In genomic region chr6:35663447-35664235, GRCh38 we compare ENCODE assay signal across 9 cellular contexts. TPM values are rescaled to one million over a fixed set of nuclear protein-coding genes. Genes with fewer than 3 reads are reported as not detected.
DNase-seq lines count a peak whose midpoint lies in the region; ATAC-seq and TF ChIP-seq lines count a peak whose summit lies in the region.
"Had no signal": no experiment of that assay in that cellular context is flagged by ENCODE, and none has a peak within 500 bp of the region (broad histone marks: within the 10 kb centered on the region; RNA-seq: fewer than 3 reads in every experiment).

No MANE protein-coding gene starts in this region.

- H3K9me3 ChIP-seq in right cardiac atrium (ENCODE audit: control insufficient read depth, low read length) (no peaks in the 10 kb centered on the region), thoracic aorta (no peaks in the 10 kb centered on the region), H9 (ENCODE audit: control insufficient read depth, low read depth, low read length) (no peaks in the 10 kb centered on the region)

- no peak overlapping the region for H2AK5ac ChIP-seq in H9 (ENCODE audit: insufficient read length, low read length)

- no peak overlapping the region for H3T11ph ChIP-seq in H9 (ENCODE audit: low read length)

- H2AFZ ChIP-seq in H9 (ENCODE audit: low read length) = no peak overlapping the region

- TF ChIP-seq CTCF in thoracic aorta (IDR thresholded peaks at IDR 0.05) = no peak
- TF ChIP-seq CTCF in glutamatergic neuron (IDR thresholded peaks at IDR 0.05; ENCODE audit: partially characterized antibody, unreplicated experiment) = no peak
- TF ChIP-seq CTCF in H9 (conservative IDR thresholded peaks at IDR 0.05) = no peak

- POLR2A ChIA-PET in activated CD8-positive, alpha-beta T cell treated with anti-CD3 and anti-CD28 coated beads, Interleukin-2, amount 10 ng/mL, durations not matched to agents 7 days and 5 days (lab: Charles Lee) = interaction anchor here (0.9 to 1.6 kb wide), 4 partner anchors 14 to 468 kb away, joined by 3 to 5 read pairs (median 3); no protein-coding TSS in a partner anchor

- H3K18ac ChIP-seq in H9 (ENCODE audit: insufficient read length, low read depth, low read length) = no peak overlapping the region

- H3K36me3 ChIP-seq in thoracic aorta = no peaks in the 10 kb centered on the region

- H2BK5ac ChIP-seq in H9 (ENCODE audit: insufficient read length, low read length) = no peak overlapping the region

- H3K4me1 ChIP-seq in right cardiac atrium (ENCODE audit: control insufficient read depth, insufficient read depth, low read length) = peaks cover 14% of the 10 kb centered on the region
- H3K4me1 ChIP-seq in thoracic aorta (ENCODE audit: control insufficient read depth in 1 of 2, low read depth in 2 of 2) = peaks cover 52 to 54% of the 10 kb centered on the region in 2 donors
- no peaks in the 10 kb centered on the region for H3K4me1 ChIP-seq in H9 (ENCODE audit: insufficient read depth, low read length)

- H2BK12ac ChIP-seq in H9 (ENCODE audit: insufficient read length, low read depth, low read length) = no peak overlapping the region

- peak; percentile 73 to 74 for ATAC-seq in activated T-cell treated with anti-CD3 and anti-CD28 coated beads, Interleukin-2, amount 50 U/mL, for 4 hours
- ATAC-seq in activated CD8-positive, alpha-beta T cell treated with anti-CD3 and anti-CD28 coated beads, Interleukin-2, amount 10 ng/mL, durations not matched to agents 7 days and 5 days = peak; percentile 61
- ATAC-seq in right cardiac atrium = peak; percentile 14 to 75
- ATAC-seq in thoracic aorta (ENCODE audit: insufficient number of reproducible peaks, low FRiP score, low read depth) = peak; percentile 24
- ATAC-seq in GM18519 (IDR thresholded peaks at IDR 0.05; ENCODE audit: low FRiP score, unreplicated experiment) = no peak

- no peak overlapping the region for H3K56ac ChIP-seq in H9 (ENCODE audit: insufficient read length, low read depth, low read length)

- intact Hi-C loops in right cardiac atrium (cut with DNase I) = no loop called here

- no peaks in the 10 kb centered on the region for H3K27me3 Mint-ChIP-seq in activated T-cell treated with anti-CD3 and anti-CD28 coated beads, Interleukin-2, amount 50 U/mL, for 4 hours (ENCODE audit: low read depth)
- no peaks in the 10 kb centered on the region for H3K27me3 Mint-ChIP-seq in activated CD8-positive, alpha-beta T cell treated with anti-CD3 and anti-CD28 coated beads, Interleukin-2, amount 10 ng/mL, durations not matched to agents 7 days and 5 days (ENCODE audit: low read depth)
- H3K27me3 Mint-ChIP-seq in glutamatergic neuron (ENCODE audit: unreplicated experiment) (no peaks in the 10 kb centered on the region), H9 (ENCODE audit: low read depth) (no peaks in the 10 kb centered on the region)

- H4K8ac ChIP-seq in H9 (replicated peaks; ENCODE audit: insufficient read length, low read depth, low read length) = no peak overlapping the region

- no peak for DNase-seq in activated T-cell treated with anti-CD3 and anti-CD28 coated beads, Interleukin-2, amount 50 U/mL, for 4 hours
- DNase-seq in activated T-cell treated with anti-CD3 and anti-CD28 coated beads for 4 hours = no peak
- peak; percentile 37 for DNase-seq in activated CD8-positive, alpha-beta T cell treated with anti-CD3 and anti-CD28 coated beads, Interleukin-2, amount 10 ng/mL, durations not matched to agents 7 days and 5 days
- no peak for DNase-seq in right cardiac atrium
- DNase-seq in thoracic aorta (ENCODE audit: low spot score) = no peak
- DNase-seq in glutamatergic neuron = no peak
- no peak for DNase-seq in H9
- DNase-seq: cortex of kidney had no signal

- H3K4ac ChIP-seq in H9 (ENCODE audit: low read depth, low read length) = no peak overlapping the region

- CTCF ChIA-PET in activated CD8-positive, alpha-beta T cell treated with anti-CD3 and anti-CD28 coated beads, Interleukin-2, amount 10 ng/mL, durations not matched to agents 7 days and 5 days (lab: Charles Lee) = interaction anchor here (1.1 to 3.4 kb wide), 14 partner anchors 10 to 81 kb away, joined by 3 to 31 read pairs (median 4); partner anchors contain the start of gene ARMC12

- no peak overlapping the region for H3K27ac Mint-ChIP-seq in activated CD8-positive, alpha-beta T cell treated with anti-CD3 and anti-CD28 coated beads, Interleukin-2, amount 10 ng/mL, durations not matched to agents 7 days and 5 days
- no peak overlapping the region for H3K27ac Mint-ChIP-seq in glutamatergic neuron (ENCODE audit: unreplicated experiment)
- H3K27ac Mint-ChIP-seq in H9 = no peak overlapping the region

- H3K27me3 ChIP-seq in right cardiac atrium (ENCODE audit: control insufficient read depth, insufficient read depth) (no peaks in the 10 kb centered on the region), thoracic aorta (replicated peaks; ENCODE audit: insufficient read depth) (no peaks in the 10 kb centered on the region), H9 (ENCODE audit: insufficient read depth, low read length) (no peaks in the 10 kb centered on the region)

- no peaks in the 10 kb centered on the region for H3K36me3 Mint-ChIP-seq in activated T-cell treated with anti-CD3 and anti-CD28 coated beads, Interleukin-2, amount 50 U/mL, for 4 hours (ENCODE audit: insufficient read depth)
- peaks cover 2% of the 10 kb centered on the region for H3K36me3 Mint-ChIP-seq in activated CD8-positive, alpha-beta T cell treated with anti-CD3 and anti-CD28 coated beads, Interleukin-2, amount 10 ng/mL, durations not matched to agents 7 days and 5 days (ENCODE audit: low read depth)
- no peaks in the 10 kb centered on the region for H3K36me3 Mint-ChIP-seq in glutamatergic neuron (ENCODE audit: unreplicated experiment)
- no peaks in the 10 kb centered on the region for H3K36me3 Mint-ChIP-seq in H9 (ENCODE audit: insufficient read depth in 1 of 3, low read depth in 3 of 3)

- H3K79me2 ChIP-seq in H9 (ENCODE audit: insufficient read depth, low read length) = peaks cover 2% of the 10 kb centered on the region; the same call in 1 of the 2 replicates

- no peaks in the 10 kb centered on the region for H3K79me1 ChIP-seq in H9 (ENCODE audit: insufficient read depth, low read depth, low read length, poor library complexity, severe bottlenecking)

- H3K4me2 ChIP-seq in H9 (ENCODE audit: insufficient read depth, insufficient read length, low read length) = no peak overlapping the region

- H2BK15ac ChIP-seq in H9 (ENCODE audit: low read depth, low read length) = no peak overlapping the region

- H2BK20ac ChIP-seq in H9 (ENCODE audit: low read depth, low read length, poor library complexity, severe bottlenecking) = no peak overlapping the region

- H3K14ac ChIP-seq in H9 (ENCODE audit: insufficient read depth, low read length) = no peak overlapping the region

- H4K20me1 ChIP-seq in H9 (ENCODE audit: control insufficient read depth, insufficient read depth, insufficient read length) = no peaks in the 10 kb centered on the region

- no peaks in the 10 kb centered on the region for H3K9me3 Mint-ChIP-seq in activated T-cell treated with anti-CD3 and anti-CD28 coated beads, Interleukin-2, amount 50 U/mL, for 4 hours
- no peaks in the 10 kb centered on the region for H3K9me3 Mint-ChIP-seq in activated CD8-positive, alpha-beta T cell treated with anti-CD3 and anti-CD28 coated beads, Interleukin-2, amount 10 ng/mL, durations not matched to agents 7 days and 5 days (ENCODE audit: insufficient read depth)
- H3K9me3 Mint-ChIP-seq in glutamatergic neuron (ENCODE audit: unreplicated experiment) = no peaks in the 10 kb centered on the region
- H3K9me3 Mint-ChIP-seq in H9 = no peaks in the 10 kb centered on the region

- H2BK120ac ChIP-seq in H9 (ENCODE audit: low read depth, low read length, poor library complexity, severe bottlenecking) = no peak overlapping the region

- H3K27ac ChIP-seq in right cardiac atrium (ENCODE audit: low read length) (no peak overlapping the region), thoracic aorta (peak overlapping the region; percentile 46 to 53), H9 (ENCODE audit: insufficient read length, low read depth, low read length) (no peak overlapping the region)

- H3K4me3 ChIP-seq in right cardiac atrium (ENCODE audit: low read length) (no peak overlapping the region), thoracic aorta (peak overlapping the region; percentile 27)

- H3K9ac ChIP-seq in H9 (ENCODE audit: extremely low read depth, insufficient read length, low read length) = no peak overlapping the region

- no peak overlapping the region for H3K4me3 Mint-ChIP-seq in activated T-cell treated with anti-CD3 and anti-CD28 coated beads, Interleukin-2, amount 50 U/mL, for 4 hours
- no peak overlapping the region for H3K4me3 Mint-ChIP-seq in activated CD8-positive, alpha-beta T cell treated with anti-CD3 and anti-CD28 coated beads, Interleukin-2, amount 10 ng/mL, durations not matched to agents 7 days and 5 days
- H3K4me3 Mint-ChIP-seq in glutamatergic neuron (ENCODE audit: unreplicated experiment) (no peak overlapping the region), H9 (no peak overlapping the region)

- no peak overlapping the region for H4K91ac ChIP-seq in H9 (ENCODE audit: insufficient read length, low read depth, low read length)

- H3K4me1 Mint-ChIP-seq in activated T-cell treated with anti-CD3 and anti-CD28 coated beads, Interleukin-2, amount 50 U/mL, for 4 hours (ENCODE audit: low read depth) = peaks cover 21% of the 10 kb centered on the region
- H3K4me1 Mint-ChIP-seq in activated CD8-positive, alpha-beta T cell treated with anti-CD3 and anti-CD28 coated beads, Interleukin-2, amount 10 ng/mL, durations not matched to agents 7 days and 5 days (ENCODE audit: low read depth) = peaks cover 15% of the 10 kb centered on the region
- H3K4me1 Mint-ChIP-seq in glutamatergic neuron (ENCODE audit: low read depth, unreplicated experiment) = no peaks in the 10 kb centered on the region
- H3K4me1 Mint-ChIP-seq in H9 = peaks cover 0 to 3% of the 10 kb centered on the region in 2 experiments; a peak in 2 of 4 replicates

- H4K5ac ChIP-seq in H9 (ENCODE audit: insufficient read length, low read depth, low read length) = no peak overlapping the region

- no peak overlapping the region for H3K23ac ChIP-seq in H9 (ENCODE audit: insufficient read length, low read depth, low read length)

- H3K23me2 ChIP-seq in H9 (ENCODE audit: insufficient read length, low read depth, low read length, poor library complexity, severe bottlenecking) = no peaks in the 10 kb centered on the region

- WGBS in right cardiac atrium = 59% methylated on average over 7 of the region's 7 CpGs
- WGBS in H9 (ENCODE audit: extremely low coverage, insufficient read length, low lambda C conversion rate) = no CpG with 5 or more reads among the region's 7 CpGs

RNA-seq across cellular contexts. Expression of gene FKBP5, which starts 25.1 kb away (rescaled TPM):
- 10 to 100 TPM; 46.5 to 62.3 (median 59.9) TPM for total RNA-seq in activated T-cell treated with anti-CD3 and anti-CD28 coated beads, Interleukin-2, amount 50 U/mL, for 4 hours
- total RNA-seq in activated CD8-positive, alpha-beta T cell treated with anti-CD3 and anti-CD28 coated beads, Interleukin-2, amount 10 ng/mL, durations not matched to agents 7 days and 5 days = 10 to 100 TPM; 78.7 to 79.5 TPM
- 100 to 1,000 TPM; 109 to 155 (median 111) TPM for total RNA-seq in right cardiac atrium
- polyA plus RNA-seq in right cardiac atrium = 75.0 TPM
- total RNA-seq in thoracic aorta = 100 to 1,000 TPM; 156 to 271 TPM
- 10.6 TPM for total RNA-seq in glutamatergic neuron (ENCODE audit: unreplicated experiment)
- total RNA-seq in H9 (2021) = 32.9 and 33.9 TPM in 2 replicates

Comparison
In these comparisons a context has a peak if more than half of its experiments do, and no peak if none do; other contexts are left out.
1. H3K27ac ChIP-seq: peak in thoracic aorta (2 of 2); none in right cardiac atrium (single experiment) and H9 (single experiment).